1 cellular context compared by ENCODE assay signal in the genomic region with DNA sequence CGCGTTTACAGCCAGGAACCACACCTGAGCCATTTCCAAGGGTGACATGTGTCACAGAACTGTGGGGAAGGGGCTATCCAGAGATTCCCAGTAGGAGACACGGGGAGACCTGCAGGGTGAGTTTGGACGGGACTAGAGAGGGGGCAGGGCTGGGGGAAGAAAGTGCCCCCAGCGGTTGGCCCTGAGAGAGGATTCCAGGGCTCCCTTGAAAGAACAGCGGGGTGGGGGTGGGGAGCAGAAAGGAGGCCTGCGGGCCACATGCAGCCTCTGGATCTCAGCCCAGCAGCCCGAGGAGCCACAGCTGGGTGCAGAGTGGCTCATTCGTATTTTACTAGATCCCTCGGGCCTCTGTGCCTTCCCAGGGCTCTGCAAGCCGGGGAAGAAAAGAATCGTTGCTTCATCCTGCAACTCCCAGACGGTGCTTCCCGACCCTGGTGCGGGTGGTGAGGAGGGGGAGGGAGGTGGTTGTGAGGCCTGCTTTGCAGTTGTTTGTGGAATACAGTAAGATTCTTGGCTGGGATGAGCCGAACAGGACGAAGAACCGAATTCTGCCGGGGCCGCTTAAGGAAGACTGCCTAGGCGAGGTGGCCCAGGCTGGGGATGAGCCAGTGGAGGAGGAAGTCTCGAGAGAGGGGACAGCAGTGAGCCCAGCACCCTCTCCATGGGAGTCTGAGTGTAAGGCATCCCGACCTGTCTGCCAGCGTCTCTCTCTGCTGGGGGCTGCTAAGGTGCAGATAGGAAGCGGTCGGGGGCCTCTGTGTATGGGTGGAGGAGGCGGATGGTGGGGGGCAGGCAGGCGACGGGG.
TF ChIP-seq lines count a peak whose summit lies in the region.

No MANE protein-coding gene starts in this region.

TF ChIP-seq in HEK293, 187 proteins besides CTCF, POLR2A, EP300 and RAD21 (continued from another document):
- TF ChIP-seq, protein P1, sequence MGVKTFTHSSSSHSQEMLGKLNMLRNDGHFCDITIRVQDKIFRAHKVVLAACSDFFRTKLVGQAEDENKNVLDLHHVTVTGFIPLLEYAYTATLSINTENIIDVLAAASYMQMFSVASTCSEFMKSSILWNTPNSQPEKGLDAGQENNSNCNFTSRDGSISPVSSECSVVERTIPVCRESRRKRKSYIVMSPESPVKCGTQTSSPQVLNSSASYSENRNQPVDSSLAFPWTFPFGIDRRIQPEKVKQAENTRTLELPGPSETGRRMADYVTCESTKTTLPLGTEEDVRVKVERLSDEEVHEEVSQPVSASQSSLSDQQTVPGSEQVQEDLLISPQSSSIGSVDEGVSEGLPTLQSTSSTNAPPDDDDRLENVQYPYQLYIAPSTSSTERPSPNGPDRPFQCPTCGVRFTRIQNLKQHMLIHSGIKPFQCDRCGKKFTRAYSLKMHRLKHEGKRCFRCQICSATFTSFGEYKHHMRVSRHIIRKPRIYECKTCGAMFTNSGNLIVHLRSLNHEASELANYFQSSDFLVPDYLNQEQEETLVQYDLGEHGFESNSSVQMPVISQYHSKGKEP (tag by site-specific recombination; IDR thresholded peaks at IDR 0.05): no peak
- peak; percentile 64 for TF ChIP-seq ZIC2 (tag by site-specific recombination; IDR thresholded peaks at IDR 0.05)
- TF ChIP-seq HOXD13 (CRISPR knock-in tag; IDR thresholded peaks at IDR 0.05; ENCODE audit: borderline replicate concordance): no peak
- TF ChIP-seq GLIS1 (tag by site-specific recombination; IDR thresholded peaks at IDR 0.05): 0 out of 2 replicates have a peak, but pooled peaks have one; percentile 6
- TF ChIP-seq EGR2 (tag by site-specific recombination; IDR thresholded peaks at IDR 0.05; ENCODE audit: low read depth): no peak
- TF ChIP-seq ZNF404 (tag by site-specific recombination; IDR thresholded peaks at IDR 0.05): no peak
- TF ChIP-seq ZNF692 (tag by site-specific recombination; IDR thresholded peaks at IDR 0.05): no peak
- TF ChIP-seq, protein P2, sequence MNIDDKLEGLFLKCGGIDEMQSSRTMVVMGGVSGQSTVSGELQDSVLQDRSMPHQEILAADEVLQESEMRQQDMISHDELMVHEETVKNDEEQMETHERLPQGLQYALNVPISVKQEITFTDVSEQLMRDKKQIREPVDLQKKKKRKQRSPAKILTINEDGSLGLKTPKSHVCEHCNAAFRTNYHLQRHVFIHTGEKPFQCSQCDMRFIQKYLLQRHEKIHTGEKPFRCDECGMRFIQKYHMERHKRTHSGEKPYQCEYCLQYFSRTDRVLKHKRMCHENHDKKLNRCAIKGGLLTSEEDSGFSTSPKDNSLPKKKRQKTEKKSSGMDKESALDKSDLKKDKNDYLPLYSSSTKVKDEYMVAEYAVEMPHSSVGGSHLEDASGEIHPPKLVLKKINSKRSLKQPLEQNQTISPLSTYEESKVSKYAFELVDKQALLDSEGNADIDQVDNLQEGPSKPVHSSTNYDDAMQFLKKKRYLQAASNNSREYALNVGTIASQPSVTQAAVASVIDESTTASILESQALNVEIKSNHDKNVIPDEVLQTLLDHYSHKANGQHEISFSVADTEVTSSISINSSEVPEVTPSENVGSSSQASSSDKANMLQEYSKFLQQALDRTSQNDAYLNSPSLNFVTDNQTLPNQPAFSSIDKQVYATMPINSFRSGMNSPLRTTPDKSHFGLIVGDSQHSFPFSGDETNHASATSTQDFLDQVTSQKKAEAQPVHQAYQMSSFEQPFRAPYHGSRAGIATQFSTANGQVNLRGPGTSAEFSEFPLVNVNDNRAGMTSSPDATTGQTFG (tag by site-specific recombination; IDR thresholded peaks at IDR 0.05; ENCODE audit: borderline replicate concordance): no peak
- no peak for TF ChIP-seq ZNF366 (tag by site-specific recombination; conservative IDR thresholded peaks at IDR 0.05)
